20 cellular contexts compared by ENCODE assay signal in the genomic region with DNA sequence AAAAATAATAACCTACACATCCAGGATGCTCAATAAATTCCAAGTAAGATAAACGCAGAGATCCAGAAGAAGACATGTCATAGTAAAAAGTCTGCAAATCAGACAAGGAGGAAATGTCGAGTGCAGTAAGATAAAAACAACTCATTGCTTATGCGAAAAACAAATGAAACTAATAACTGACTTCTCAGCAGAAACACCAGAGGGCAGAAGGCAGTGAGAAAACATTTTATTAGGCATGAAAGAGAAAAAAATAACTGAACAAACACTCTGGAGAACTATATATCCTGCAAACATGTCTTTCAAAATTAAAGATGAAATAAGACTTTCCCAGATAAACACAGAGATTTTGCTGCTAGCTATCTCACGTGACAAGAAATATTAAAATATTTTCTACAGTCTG.
A peak's percentile ranks its signal among the peaks of the same experiment; 100 is the strongest.
DNase-seq lines count a peak whose midpoint lies in the region; FAIRE-seq and TF ChIP-seq lines count a peak whose summit lies in the region.
"Had no signal": no experiment of that assay in that cellular context is flagged by ENCODE, and none has a peak within 500 bp of the region (broad histone marks: within the 10 kb centered on the region; RNA-seq: fewer than 3 reads in every experiment).

No MANE protein-coding gene starts in this region.

- intact Hi-C loops in A673 (cut with micrococcal nuclease; ENCODE audit: unreplicated experiment): no loop called here

- peak; percentile 41; the same call in 1 of the 2 replicates for TF ChIP-seq CTCF in A673 (conservative IDR thresholded peaks at IDR 0.05; ENCODE audit: low read depth, low read length)
- TF ChIP-seq CTCF in fibroblast of pulmonary artery (IDR thresholded peaks at IDR 0.05; ENCODE audit: low read length, missing control alignments): peak; percentile 29

- CTCF ChIA-PET in A673 (lab: Charles Lee): no interaction called here

- no peaks in the 10 kb centered on the region for H3K4me1 ChIP-seq in A673 (ENCODE audit: insufficient read depth, low read length, poor library complexity, severe bottlenecking)
- H3K4me1 ChIP-seq: gastroesophageal sphincter had no signal

- H3K27me3 ChIP-seq in A673 (replicated peaks; ENCODE audit: insufficient read depth, low read depth, low read length, poor library complexity): no peaks in the 10 kb centered on the region
- H3K27me3 ChIP-seq: gastroesophageal sphincter had no signal

- no peak for TF ChIP-seq POLR2A in GM12892 (IDR thresholded peaks at IDR 0.05; ENCODE audit: low read depth, low read length)

- H3K27ac ChIP-seq in A673 (ENCODE audit: low read depth, low read length, poor library complexity, severe bottlenecking): no peak overlapping the region
- H3K27ac ChIP-seq: gastroesophageal sphincter, PC-9 had no signal

- H3K9me3 ChIP-seq in A673 (ENCODE audit: low read depth, low read length, poor library complexity, severe bottlenecking): no peaks in the 10 kb centered on the region
- H3K9me3 ChIP-seq: gastroesophageal sphincter had no signal

- POLR2A ChIA-PET in A673 (lab: Charles Lee; ENCODE audit: low non-redundant PET): no interaction called here

- FAIRE-seq in GM12892 (lab: Jason Lieb, UNC): peak; percentile 21
- FAIRE-seq in TTC549 (lab: Jason Lieb, UNC): peak; percentile 43
- FAIRE-seq: colon had no signal

- BruUV-seq in A673 (replicated peaks; lab: Mats Ljungman, UMichigan): no TSS peak

- DNase-seq in A673 (ENCODE audit: low spot score): no peak
- DNase-seq in GM12892 (ENCODE audit: insufficient read length): no peak
- peak; percentile 7 for DNase-seq in fibroblast of pulmonary artery (ENCODE audit: low read depth)
- no peak for DNase-seq in NCI-H446 (lab: John Stamatoyannopoulos, UW)
- no peak for DNase-seq in activated CD4-positive, alpha-beta T cell treated with anti-CD3 and anti-CD28 coated beads for 48 hours
- DNase-seq in C1 segment of cervical spinal cord (lab: John Stamatoyannopoulos, UW): no peak
- no peak for DNase-seq in amygdala (lab: John Stamatoyannopoulos, UW)
- DNase-seq: ACHN; activated CD4-positive, alpha-beta T cell treated with anti-CD3 and anti-CD28 coated beads for 36 hours; activated effector memory CD4-positive, alpha-beta T cell treated with Interleukin-2 at 50 U/mL for 16 hours; KG1; left ventricle myocardium superior; NCI-H1092 treated with DMSO at 0.1 percent for 48 hours; NCI-H2171; NCI-H69; PC-9; stimulated activated CD4-positive, alpha-beta T cell treated with anti-CD3 and anti-CD28 coated beads, Interleukin-1b, Interleukin-23, amount 100 ng/mL, for 48 hours had no signal

- H3K36me3 ChIP-seq in A673 (ENCODE audit: insufficient read depth, low read length, poor library complexity, severe bottlenecking): no peaks in the 10 kb centered on the region
- H3K36me3 ChIP-seq: gastroesophageal sphincter had no signal

- no peak overlapping the region for H3K4me3 ChIP-seq in A673 (ENCODE audit: low read depth, low read length, poor library complexity, severe bottlenecking)
- no peak overlapping the region for H3K4me3 ChIP-seq in fibroblast of pulmonary artery (replicated peaks; ENCODE audit: low read depth, low read length)
- H3K4me3 ChIP-seq: gastroesophageal sphincter, PC-9 had no signal
